In the genomic region with DNA sequence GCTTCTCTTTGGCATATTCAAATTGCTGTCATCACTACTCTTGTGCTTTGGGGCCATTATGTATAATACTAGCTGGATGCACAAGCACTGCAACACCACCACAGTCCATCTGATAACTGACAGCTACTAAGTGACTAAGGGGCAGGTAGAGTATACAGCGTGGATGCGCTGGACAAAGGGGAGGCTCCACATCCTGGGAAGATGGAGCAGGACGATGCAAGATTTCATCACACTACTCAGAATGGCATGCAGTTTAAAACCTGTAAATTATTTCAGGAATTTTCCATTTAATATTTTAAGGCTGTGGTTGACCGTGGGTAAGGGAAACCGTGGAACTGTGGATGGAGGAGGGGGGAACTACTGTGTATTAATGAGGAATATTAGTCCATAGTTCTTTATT, we compare ENCODE assay signal across 15 cellular contexts. TPM values are rescaled to one million over a fixed set of nuclear protein-coding genes. Genes with fewer than 3 reads are reported as not detected.
DNase-seq lines count a peak whose midpoint lies in the region; ATAC-seq and TF ChIP-seq lines count a peak whose summit lies in the region.
"Had no signal": no experiment of that assay in that cellular context is flagged by ENCODE, and none has a peak within 500 bp of the region (broad histone marks: within the 10 kb centered on the region; RNA-seq: fewer than 3 reads in every experiment).

No MANE protein-coding gene starts in this region.

- intact Hi-C loops in Panc1 (cut with micrococcal nuclease; ENCODE audit: unreplicated experiment) (no loop called here), sigmoid colon (cut with DNase I) (no loop called here)
- intact Hi-C loops in activated T-helper 1 cell treated with anti-CD3 and anti-CD28 coated beads, Interleukin-12 subunit alpha, Interleukin-12 subunit beta, Interleukin-2, Interleukin-4 antibody, amounts not matched to agents 30 ng/mL and 10 ng/mL and 1 ng/mL, durations not matched to agents 14 hours and 24 hours and 36 hours (cut with micrococcal nuclease) = no loop called here

- peaks cover 9% of the 10 kb centered on the region for H3K36me3 Mint-ChIP-seq in activated T-helper 1 cell treated with anti-CD3 and anti-CD28 coated beads, Interleukin-12 subunit alpha, Interleukin-12 subunit beta, Interleukin-2, Interleukin-4 antibody, amounts not matched to agents 30 ng/mL and 10 ng/mL and 1 ng/mL, durations not matched to agents 14 hours and 24 hours and 36 hours (ENCODE audit: low read depth)

- no peak for TF ChIP-seq EP300 in sigmoid colon (IDR thresholded peaks at IDR 0.05)

- no peak for TF ChIP-seq CTCF in Panc1 (IDR thresholded peaks at IDR 0.05)
- no peak for TF ChIP-seq CTCF in fibroblast of pulmonary artery (IDR thresholded peaks at IDR 0.05; ENCODE audit: low read length, missing control alignments)
- TF ChIP-seq CTCF in sigmoid colon (IDR thresholded peaks at IDR 0.05) = no peak

- no peaks in the 10 kb centered on the region for H3K27me3 Mint-ChIP-seq in activated T-helper 1 cell treated with anti-CD3 and anti-CD28 coated beads, Interleukin-12 subunit alpha, Interleukin-12 subunit beta, Interleukin-2, Interleukin-4 antibody, amounts not matched to agents 30 ng/mL and 10 ng/mL and 1 ng/mL, durations not matched to agents 14 hours and 24 hours and 36 hours (ENCODE audit: insufficient read depth)
- H3K27me3 Mint-ChIP-seq: activated CD4-positive, alpha-beta memory T cell treated with anti-CD3 and anti-CD28 coated beads, Interleukin-2, amount 10 ng/mL, durations not matched to agents 7 days and 5 days; activated naive CD8-positive, alpha-beta T cell; effector memory CD8-positive, alpha-beta T cell had no signal

- H3K36me3 ChIP-seq in Panc1 (ENCODE audit: control insufficient read depth, insufficient read depth, low read length) (no peaks in the 10 kb centered on the region), sigmoid colon (no peaks in the 10 kb centered on the region)
- H3K36me3 ChIP-seq: right lobe of liver had no signal

- BruUV-seq in Panc1 (replicated peaks; lab: Mats Ljungman, UMichigan) = no TSS peak

- no peaks in the 10 kb centered on the region for H3K9me3 Mint-ChIP-seq in activated T-helper 1 cell treated with anti-CD3 and anti-CD28 coated beads, Interleukin-12 subunit alpha, Interleukin-12 subunit beta, Interleukin-2, Interleukin-4 antibody, amounts not matched to agents 30 ng/mL and 10 ng/mL and 1 ng/mL, durations not matched to agents 14 hours and 24 hours and 36 hours
- H3K9me3 Mint-ChIP-seq: effector memory CD8-positive, alpha-beta T cell had no signal

- H3K27me3 ChIP-seq in Panc1 (ENCODE audit: control insufficient read depth, insufficient read depth, low read length) (no peaks in the 10 kb centered on the region), sigmoid colon (no peaks in the 10 kb centered on the region)
- H3K27me3 ChIP-seq: hepatocyte, right lobe of liver had no signal

- no peak overlapping the region for H3K27ac Mint-ChIP-seq in activated T-helper 1 cell treated with anti-CD3 and anti-CD28 coated beads, Interleukin-12 subunit alpha, Interleukin-12 subunit beta, Interleukin-2, Interleukin-4 antibody, amounts not matched to agents 30 ng/mL and 10 ng/mL and 1 ng/mL, durations not matched to agents 14 hours and 24 hours and 36 hours
- H3K27ac Mint-ChIP-seq: activated CD4-positive, alpha-beta memory T cell treated with anti-CD3 and anti-CD28 coated beads, Interleukin-2, amount 10 ng/mL, durations not matched to agents 7 days and 5 days; activated naive CD8-positive, alpha-beta T cell had no signal

- H3K27ac ChIP-seq in Panc1 (ENCODE audit: low read length) (peak overlapping the region; percentile 44; the same call in 1 of the 2 replicates), sigmoid colon (no peak overlapping the region)
- H3K27ac ChIP-seq: hepatocyte, HL-60, right lobe of liver had no signal

- H3K4me3 Mint-ChIP-seq in activated T-helper 1 cell treated with anti-CD3 and anti-CD28 coated beads, Interleukin-12 subunit alpha, Interleukin-12 subunit beta, Interleukin-2, Interleukin-4 antibody, amounts not matched to agents 30 ng/mL and 10 ng/mL and 1 ng/mL, durations not matched to agents 14 hours and 24 hours and 36 hours = no peak overlapping the region
- H3K4me3 Mint-ChIP-seq: activated CD4-positive, alpha-beta memory T cell treated with anti-CD3 and anti-CD28 coated beads, Interleukin-2, amount 10 ng/mL, durations not matched to agents 7 days and 5 days; activated naive CD8-positive, alpha-beta T cell; effector memory CD8-positive, alpha-beta T cell had no signal

- POLR2A ChIA-PET in Panc1 (lab: Charles Lee) = no interaction called here

- no peaks in the 10 kb centered on the region for H3K9me3 ChIP-seq in Panc1 (ENCODE audit: control insufficient read depth, insufficient read depth, low read depth, low read length)
- no peaks in the 10 kb centered on the region for H3K9me3 ChIP-seq in sigmoid colon
- H3K9me3 ChIP-seq: right lobe of liver had no signal

- peaks cover 48% of the 10 kb centered on the region for H3K4me1 Mint-ChIP-seq in activated T-helper 1 cell treated with anti-CD3 and anti-CD28 coated beads, Interleukin-12 subunit alpha, Interleukin-12 subunit beta, Interleukin-2, Interleukin-4 antibody, amounts not matched to agents 30 ng/mL and 10 ng/mL and 1 ng/mL, durations not matched to agents 14 hours and 24 hours and 36 hours (ENCODE audit: low read depth)

- ATAC-seq in Panc1 (no peak), GM18520 (IDR thresholded peaks at IDR 0.05; ENCODE audit: unreplicated experiment) (no peak)
- ATAC-seq: effector memory CD8-positive, alpha-beta T cell; right lobe of liver had no signal

- DNase-seq in ELR (ENCODE audit: low read depth) = peak; percentile 65
- DNase-seq in Panc1 (ENCODE audit: low read depth, low spot score) = no peak
- DNase-seq in fibroblast of pulmonary artery (ENCODE audit: low read depth) = peak; percentile 34
- peak; percentile 24 for DNase-seq in sigmoid colon
- DNase-seq in NCI-H1105 (lab: John Stamatoyannopoulos, UW) = no peak
- DNase-seq in foreskin melanocyte = no peak
- no peak for DNase-seq in activated T-helper 1 cell treated with anti-CD3 and anti-CD28 coated beads, Interleukin-12 subunit alpha, Interleukin-12 subunit beta, Interleukin-2, Interleukin-4 antibody, amounts not matched to agents 30 ng/mL and 10 ng/mL and 1 ng/mL, durations not matched to agents 14 hours and 24 hours and 36 hours (ENCODE audit: low spot score)
- DNase-seq: activated CD4-positive, alpha-beta memory T cell treated with anti-CD3 and anti-CD28 coated beads, Interleukin-2, amount 10 ng/mL, durations not matched to agents 7 days and 5 days; effector memory CD8-positive, alpha-beta T cell; NCI-H1048 had no signal

- H3K4me3 ChIP-seq in Panc1 (ENCODE audit: low read depth in 2 of 2, low read length in 2 of 2) (no peak overlapping the region), fibroblast of pulmonary artery (replicated peaks; ENCODE audit: low read depth, low read length) (no peak overlapping the region), sigmoid colon (no peak overlapping the region)
- H3K4me3 ChIP-seq: hepatocyte, right lobe of liver had no signal

- WGBS in sigmoid colon, 2 donors = 87 to 89% methylated on average over 5 of the region's 5 CpGs

- no peak for TF ChIP-seq POLR2A in sigmoid colon (IDR thresholded peaks at IDR 0.05)

- peaks cover 11% of the 10 kb centered on the region for H3K4me1 ChIP-seq in Panc1 (ENCODE audit: control insufficient read depth, insufficient read depth, low read length)
- peaks cover 0 to 33% (median 18%) of the 10 kb centered on the region in 4 donors for H3K4me1 ChIP-seq in sigmoid colon

- in situ Hi-C loops in Panc1 (cut with HindIII; ENCODE audit: low pct_unique_long_range_greater_than_20kb, low sequenced_read_pairs) = no loop called here

- CTCF ChIA-PET in Panc1 (lab: Charles Lee) = no interaction called here

RNA-seq across cellular contexts. Expression of a gene that starts 25.0 kb away (rescaled TPM):
- total RNA-seq in Panc1 (2021; ENCODE audit: unreplicated experiment) (155 TPM), sigmoid colon (100 to 1,000 TPM in 1 of 4 donors, 10 to 100 TPM in 3; 59.6 to 101 (median 80.4) TPM)
- 100 TPM for polyA plus RNA-seq in Panc1 (2012; ENCODE audit: insufficient read length)
- 100 to 1,000 TPM in 1 of 3 donors, 10 to 100 TPM in 2; 43.2 to 113 (median 67.9) TPM for polyA plus RNA-seq in sigmoid colon
- total RNA-seq in activated T-helper 1 cell treated with anti-CD3 and anti-CD28 coated beads, Interleukin-12 subunit alpha, Interleukin-12 subunit beta, Interleukin-2, Interleukin-4 antibody, amounts not matched to agents 30 ng/mL and 10 ng/mL and 1 ng/mL, durations not matched to agents 14 hours and 24 hours and 36 hours = 169 and 175 TPM in 2 replicates

Comparison
In these comparisons a context has a peak if more than half of its experiments do, and no peak if none do; other contexts are left out.
1. DNase-seq: peak in ELR (single experiment), fibroblast of pulmonary artery (single experiment) and sigmoid colon (single experiment); none in Panc1 (single experiment), NCI-H1105 (single experiment), foreskin melanocyte (single experiment) and activated T-helper 1 cell treated with anti-CD3 and anti-CD28 coated beads, Interleukin-12 subunit alpha, Interleukin-12 subunit beta, Interleukin-2, Interleukin-4 antibody, amounts not matched to agents 30 ng/mL and 10 ng/mL and 1 ng/mL, durations not matched to agents 14 hours and 24 hours and 36 hours (single experiment).